10 cellular contexts compared by ENCODE assay signal in genomic region chr1:70675737-70676156, GRCh38.
A peak's percentile ranks its signal among the peaks of the same experiment; 100 is the strongest.
DNase-seq lines count a peak whose midpoint lies in the region; ATAC-seq, FAIRE-seq and TF ChIP-seq lines count a peak whose summit lies in the region.
"Had no signal": no experiment of that assay in that cellular context is flagged by ENCODE, and none has a peak within 500 bp of the region (broad histone marks: within the 10 kb centered on the region; RNA-seq: fewer than 3 reads in every experiment).

No MANE protein-coding gene starts in this region.

- H3K27ac ChIP-seq in GM12878 (ENCODE audit: control insufficient read depth, insufficient read depth) = no peak overlapping the region

- no peak for TF ChIP-seq EP300 in GM12878 (IDR thresholded peaks at IDR 0.05; ENCODE audit: borderline replicate concordance in 1 of 2, control insufficient read depth in 1 of 2, low read depth in 2 of 2, low read length in 2 of 2)

- no peak for TF ChIP-seq CTCF in GM06990 (IDR thresholded peaks at IDR 0.05; ENCODE audit: insufficient read depth, low read length, poor library complexity, severe bottlenecking)
- TF ChIP-seq CTCF in GM12878 (IDR thresholded peaks at IDR 0.05 in 2 of 3, conservative IDR thresholded peaks at IDR 0.05 in 1 of 3; ENCODE audit: control insufficient read depth in 2 of 3, extremely low read depth in 1 of 3, insufficient read depth in 1 of 3, low read depth in 3 of 3, low read length in 3 of 3) = no peak

- intact Hi-C loops in GM12878 (cut with micrococcal nuclease; ENCODE audit: unreplicated experiment) = no loop called here

- ATAC-seq in GM21526 (IDR thresholded peaks at IDR 0.05; ENCODE audit: low FRiP score, unreplicated experiment) (peak; percentile 61), HG03432 (IDR thresholded peaks at IDR 0.05; ENCODE audit: unreplicated experiment) (peak; percentile 80), GM12878 (peak; percentile 80)
- ATAC-seq: left ventricle myocardium superior had no signal

- H3K79me2 ChIP-seq in GM12878 (ENCODE audit: control insufficient read depth, insufficient read depth, low read length) = no peaks in the 10 kb centered on the region

- no peaks in the 10 kb centered on the region for H3K36me3 ChIP-seq in GM06990 (ENCODE audit: control insufficient read depth, insufficient read depth, low read length)
- H3K36me3 ChIP-seq in GM12878 (ENCODE audit: control insufficient read depth in 2 of 2, insufficient read depth in 2 of 2, low read length in 1 of 2) = no peaks in the 10 kb centered on the region

- POLR2A ChIA-PET in GM12878 (lab: Charles Lee) = no interaction called here

- CTCF ChIA-PET in GM12878 (lab: Yijun Ruan, JAX) = interaction anchor here (1.0 to 4.0 kb wide), 3 partner anchors 10 to 374 kb away, joined by 5 to 17 read pairs (median 7); no protein-coding TSS in a partner anchor

- no peak overlapping the region for H3K9ac ChIP-seq in GM12878 (ENCODE audit: control insufficient read depth, insufficient read depth, low read length)

- no peaks in the 10 kb centered on the region for H4K20me1 ChIP-seq in GM12878 (ENCODE audit: control insufficient read depth, insufficient read depth)

- no peak for TF ChIP-seq POLR2A in GM12878 (IDR thresholded peaks at IDR 0.05; ENCODE audit: low read depth, low read length)
- no peak for TF ChIP-seq POLR2A in H54 (IDR thresholded peaks at IDR 0.05; ENCODE audit: low read depth, low read length)

- RAD21 ChIA-PET in GM12878 (lab: Charles Lee; ENCODE audit: unreplicated experiment) = interaction anchor here (1.2 kb wide), 1 partner anchor 374 kb away, joined by 3 read pairs; no protein-coding TSS in a partner anchor

- no peak overlapping the region for H2AFZ ChIP-seq in GM12878 (ENCODE audit: control insufficient read depth, low read depth, low read length)

- 4% methylated on average over 5 of the region's 5 CpGs for WGBS in GM12878 (ENCODE audit: insufficient coverage, insufficient replicate concordance, low lambda C conversion rate, missing lambda C conversion rate)

- DNase-seq in GM06990 (ENCODE audit: extremely low read depth, insufficient read length) = peak; percentile 12
- no peak for DNase-seq in GM12878 (ENCODE audit: low read depth, low spot score)
- DNase-seq in amygdala (lab: John Stamatoyannopoulos, UW) = no peak
- DNase-seq in cortex of kidney (lab: John Stamatoyannopoulos, UW) = no peak
- DNase-seq in H54 (ENCODE audit: insufficient read length, low spot score) = no peak
- no peak for DNase-seq in hepatic stellate cell (ENCODE audit: low spot score)
- DNase-seq: COR-L47, left ventricle myocardium superior had no signal

- H3K4me2 ChIP-seq in GM12878 (ENCODE audit: control insufficient read depth, insufficient read depth) = no peak overlapping the region; the same call in 1 of the 2 replicates

- SMC1A ChIA-PET in GM12878 (lab: Charles Lee; ENCODE audit: uncharacterized antibody, unreplicated experiment) = interaction anchor here (1.1 kb wide), 1 partner anchor 113 kb away, joined by 3 read pairs; no protein-coding TSS in a partner anchor

- FAIRE-seq in GM12878 (lab: Jason Lieb, UNC) = peak; percentile 49
- no peak for FAIRE-seq in H54 (lab: Jason Lieb, UNC)

- in situ Hi-C loops in GM12878 (cut with MboI) = no loop called here

- H3K27me3 ChIP-seq in GM06990 (replicated peaks; ENCODE audit: control insufficient read depth, insufficient read depth, low read length) (no peaks in the 10 kb centered on the region), GM12878 (replicated peaks in 1 of 2; ENCODE audit: control insufficient read depth in 2 of 2, insufficient read depth in 2 of 2, low read length in 1 of 2) (no peaks in the 10 kb centered on the region)

- TF ChIP-seq RAD21 in GM12878 (IDR thresholded peaks at IDR 0.05; ENCODE audit: insufficient read depth, low read depth, low read length) = no peak

- no peaks in the 10 kb centered on the region for H3K9me3 ChIP-seq in GM12878 (replicated peaks; ENCODE audit: control insufficient read depth, insufficient read depth, low read length)

- peaks cover 5% of the 10 kb centered on the region; the same call in 1 of the 2 replicates for H3K4me1 ChIP-seq in GM12878 (ENCODE audit: control insufficient read depth, insufficient read depth, low read length)

- no peak overlapping the region for H3K4me3 ChIP-seq in GM06990 (replicated peaks; ENCODE audit: low read depth, low read length)
- no peak overlapping the region for H3K4me3 ChIP-seq in GM12878

- no TSS peak for BruUV-seq in GM12878 (replicated peaks; lab: Mats Ljungman, UMichigan)

TF ChIP-seq in GM12878, 131 proteins besides CTCF, POLR2A, EP300 and RAD21:
- TF ChIP-seq PML (IDR thresholded peaks at IDR 0.05; ENCODE audit: low read length) (no peak), SPI1 (IDR thresholded peaks at IDR 0.05; ENCODE audit: borderline replicate concordance, insufficient read depth, low read depth, low read length) (peak; percentile 60; the same call in 1 of the 2 replicates), MEF2B (IDR thresholded peaks at IDR 0.05; ENCODE audit: partially characterized antibody, poor library complexity, severe bottlenecking) (peak; percentile 9), SIN3A (IDR thresholded peaks at IDR 0.05; ENCODE audit: low read depth, low read length) (no peak), FOXK2 (IDR thresholded peaks at IDR 0.05) (no peak), RUNX3 (IDR thresholded peaks at IDR 0.05; ENCODE audit: low read length) (peak; percentile 44; the same call in 1 of the 2 replicates), NKRF (conservative IDR thresholded peaks at IDR 0.05) (no peak)
